In the genomic region with DNA sequence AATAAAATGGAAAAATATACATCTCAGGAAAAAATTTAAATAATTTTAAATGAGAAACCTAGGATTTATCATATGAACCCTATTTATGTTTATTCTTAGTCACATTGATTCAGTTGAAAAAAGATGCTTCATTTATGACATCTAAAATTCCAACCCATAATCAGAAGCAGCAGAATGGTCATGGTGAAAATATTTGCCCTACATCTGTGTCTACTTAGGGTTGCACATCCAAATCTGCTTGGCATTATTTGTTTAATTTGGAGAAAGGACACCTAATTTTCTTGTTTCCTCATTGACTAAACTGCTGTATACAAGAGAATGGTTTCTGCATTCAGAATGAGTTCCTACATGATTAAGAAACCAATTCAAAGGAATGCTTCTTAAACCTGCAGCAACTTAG, we compare ENCODE assay signal across 22 cellular contexts.
"Had no signal": no experiment of that assay in that cellular context is flagged by ENCODE, and none has a peak within 500 bp of the region (broad histone marks: within the 10 kb centered on the region; RNA-seq: fewer than 3 reads in every experiment).

No MANE protein-coding gene starts in this region.

- H3K27ac ChIP-seq: colonic mucosa, foreskin keratinocyte, hepatocyte, left ventricle myocardium inferior, neural progenitor cell, ovary, right atrium auricular region had no signal

- H3K27me3 ChIP-seq: colonic mucosa, foreskin keratinocyte, hepatocyte, neural progenitor cell, ovary, right atrium auricular region had no signal

- ATAC-seq: left cardiac atrium; natural killer cell treated with Interleukin-12 subunit alpha and Interleukin-12 subunit beta and Interleukin-15 and Interleukin-18, amount 100 ng/mL, for 72 hours had no signal

- H3K4me3 ChIP-seq: colonic mucosa, hepatocyte, left ventricle myocardium inferior, lung, neural progenitor cell, ovary, right atrium auricular region had no signal

- H3K4me1 ChIP-seq: colonic mucosa, left ventricle myocardium inferior, neural progenitor cell, right atrium auricular region had no signal

- DNase-seq: colonic mucosa; dermis blood vessel endothelial cell; endodermal cell; erythroblast; foreskin keratinocyte; head of caudate nucleus; kidney; left cardiac atrium; left ventricle myocardium inferior; mesenchymal stem cell; midbrain; nucleus accumbens; ovary; small intestine; stimulated activated CD4-positive, alpha-beta T cell treated with anti-CD3 and anti-CD28 coated beads, Interleukin-2, amount 100 ng/mL, for 48 hours; stimulated activated naive CD4-positive, alpha-beta T cell treated with Interleukin-2 at 50 U/mL for 16 hours; trophoblast cell had no signal

- H3K9me3 ChIP-seq: colonic mucosa, ovary, right atrium auricular region had no signal

- H3K36me3 ChIP-seq: colonic mucosa, left ventricle myocardium inferior, neural progenitor cell, ovary, right atrium auricular region had no signal
